ENCODE assay signal across 18 cellular contexts in genomic region chr22:44410396-44411056, GRCh38.
A peak's percentile ranks its signal among the peaks of the same experiment; 100 is the strongest.
DNase-seq lines count a peak whose midpoint lies in the region; ATAC-seq, FAIRE-seq and TF ChIP-seq lines count a peak whose summit lies in the region.
"Had no signal": no experiment of that assay in that cellular context is flagged by ENCODE, and none has a peak within 500 bp of the region (broad histone marks: within the 10 kb centered on the region; RNA-seq: fewer than 3 reads in every experiment).

No MANE protein-coding gene starts in this region.

- no peaks in the 10 kb centered on the region for H3K9me3 ChIP-seq in right atrium auricular region
- H3K9me3 ChIP-seq in gastroesophageal sphincter, result no peaks in the 10 kb centered on the region
- no peaks in the 10 kb centered on the region for H3K9me3 ChIP-seq in muscle layer of duodenum (ENCODE audit: control insufficient read depth in 1 of 2, low read length in 2 of 2)
- H3K9me3 ChIP-seq in small intestine (ENCODE audit: control insufficient read depth, low read depth), result no peaks in the 10 kb centered on the region
- H3K9me3 ChIP-seq: colonic mucosa, gastrocnemius medialis had no signal

- ATAC-seq in Right ventricle myocardium inferior (peak; percentile 73), gastroesophageal sphincter (peak; percentile 70)
- ATAC-seq: gastrocnemius medialis; natural killer cell; SK-N-SH treated with all-trans-retinoic acid at 6 μM for 48 hours; stimulated activated naive CD8-positive, alpha-beta T cell treated with anti-CD3 and anti-CD28 coated beads, Interleukin-15, amount 100 ng/mL, for 72 hours had no signal

- no peak overlapping the region for H3K4me3 ChIP-seq in right atrium auricular region
- H3K4me3 ChIP-seq in gastroesophageal sphincter, result no peak overlapping the region
- peak overlapping the region; percentile 3 to 31 for H3K4me3 ChIP-seq in muscle layer of duodenum (ENCODE audit: low read depth in 1 of 2, low read length in 2 of 2)
- H3K4me3 ChIP-seq in small intestine (ENCODE audit: low read depth in 1 of 2, low read length in 2 of 2), result no peak overlapping the region
- H3K4me3 ChIP-seq: colonic mucosa, gastrocnemius medialis, lung, PC-9 had no signal

- TF ChIP-seq CTCF in right atrium auricular region (IDR thresholded peaks at IDR 0.05), result no peak
- TF ChIP-seq CTCF in gastroesophageal sphincter (IDR thresholded peaks at IDR 0.05), result no peak

- DNase-seq in Right ventricle myocardium inferior (ENCODE audit: missing footprints) (no peak), right atrium auricular region (ENCODE audit: low spot score) (no peak), C1 segment of cervical spinal cord (lab: John Stamatoyannopoulos, UW) (no peak), UCSD-AML1 (lab: John Stamatoyannopoulos, UW; ENCODE audit: unreplicated experiment) (no peak), pons (ENCODE audit: low spot score) (no peak), small intestine (no peak)
- DNase-seq: activated CD4-positive, alpha-beta T cell treated with anti-CD3 and anti-CD28 coated beads for 48 hours; colonic mucosa; gastrocnemius medialis; natural killer cell; NCI-H526 treated with DMSO at 0.1 percent for 48 hours; PC-9; stimulated activated naive CD8-positive, alpha-beta T cell treated with anti-CD3 and anti-CD28 coated beads, Interleukin-15, amount 100 ng/mL, for 72 hours had no signal

- 80% methylated on average over 1 of the region's 19 CpGs; no CpG with 5 or more reads in 1 of the 2 donors for WGBS in gastroesophageal sphincter (ENCODE audit: low coverage in 1 of 2), 2 donors
- WGBS in small intestine, 3 donors, result 54 to 77% (median 65%) methylated on average over 19 of the region's 19 CpGs

- no peaks in the 10 kb centered on the region for H3K27me3 ChIP-seq in right atrium auricular region
- peaks cover 6% of the 10 kb centered on the region for H3K27me3 ChIP-seq in gastroesophageal sphincter
- no peaks in the 10 kb centered on the region for H3K27me3 ChIP-seq in muscle layer of duodenum (ENCODE audit: low read depth, low read length)
- no peaks in the 10 kb centered on the region for H3K27me3 ChIP-seq in small intestine (ENCODE audit: control insufficient read depth in 2 of 2, insufficient read depth in 2 of 2, low read length in 2 of 2)
- H3K27me3 ChIP-seq: colonic mucosa, gastrocnemius medialis had no signal

- no peak for TF ChIP-seq EP300 in gastroesophageal sphincter (IDR thresholded peaks at IDR 0.05)

- H3K27ac ChIP-seq in right atrium auricular region (no peak overlapping the region), gastroesophageal sphincter (peak overlapping the region in 1 of 4 donors; percentile 19), muscle layer of duodenum (ENCODE audit: low read length) (no peak overlapping the region), small intestine (ENCODE audit: low read depth in 1 of 2, low read length in 1 of 2) (no peak overlapping the region)
- H3K27ac ChIP-seq: colonic mucosa, gastrocnemius medialis, PC-9 had no signal

- no peak for TF ChIP-seq POLR2A in gastroesophageal sphincter (IDR thresholded peaks at IDR 0.05)

- FAIRE-seq in small intestine (lab: Jason Lieb, UNC), result no peak
- FAIRE-seq: urothelium cell line had no signal

- H3K36me3 ChIP-seq in right atrium auricular region, result no peaks in the 10 kb centered on the region
- H3K36me3 ChIP-seq in gastroesophageal sphincter, result no peaks in the 10 kb centered on the region
- no peaks in the 10 kb centered on the region for H3K36me3 ChIP-seq in muscle layer of duodenum (ENCODE audit: control insufficient read depth in 1 of 2, insufficient read depth in 2 of 2, low read length in 2 of 2)
- no peaks in the 10 kb centered on the region for H3K36me3 ChIP-seq in small intestine (ENCODE audit: control insufficient read depth in 2 of 2, insufficient read depth in 2 of 2, low read length in 2 of 2)
- H3K36me3 ChIP-seq: colonic mucosa, gastrocnemius medialis had no signal

- intact Hi-C loops in Right ventricle myocardium inferior (cut with DNase I), result no loop called here

- H3K4me1 ChIP-seq in right atrium auricular region (peaks cover 0 to 16% of the 10 kb centered on the region in 2 donors), gastroesophageal sphincter (peaks cover 0 to 14% (median 0%) of the 10 kb centered on the region in 3 donors), muscle layer of duodenum (ENCODE audit: control insufficient read depth in 1 of 2, insufficient read depth in 2 of 2, low read length in 2 of 2) (no peaks in the 10 kb centered on the region), small intestine (ENCODE audit: control insufficient read depth in 2 of 2, insufficient read depth in 1 of 2, low read depth in 1 of 2, low read length in 1 of 2) (no peaks in the 10 kb centered on the region)
- H3K4me1 ChIP-seq: colonic mucosa, gastrocnemius medialis had no signal

Comparison
In these comparisons a context has a peak if more than half of its experiments do, and no peak if none do; other contexts are left out.
1. H3K4me3 ChIP-seq: peak in muscle layer of duodenum (2 of 2); none in right atrium auricular region (0 of 2), gastroesophageal sphincter (0 of 2) and small intestine (0 of 2).